Comparison of ENCODE assay signal across 8 cellular contexts in the genomic region with DNA sequence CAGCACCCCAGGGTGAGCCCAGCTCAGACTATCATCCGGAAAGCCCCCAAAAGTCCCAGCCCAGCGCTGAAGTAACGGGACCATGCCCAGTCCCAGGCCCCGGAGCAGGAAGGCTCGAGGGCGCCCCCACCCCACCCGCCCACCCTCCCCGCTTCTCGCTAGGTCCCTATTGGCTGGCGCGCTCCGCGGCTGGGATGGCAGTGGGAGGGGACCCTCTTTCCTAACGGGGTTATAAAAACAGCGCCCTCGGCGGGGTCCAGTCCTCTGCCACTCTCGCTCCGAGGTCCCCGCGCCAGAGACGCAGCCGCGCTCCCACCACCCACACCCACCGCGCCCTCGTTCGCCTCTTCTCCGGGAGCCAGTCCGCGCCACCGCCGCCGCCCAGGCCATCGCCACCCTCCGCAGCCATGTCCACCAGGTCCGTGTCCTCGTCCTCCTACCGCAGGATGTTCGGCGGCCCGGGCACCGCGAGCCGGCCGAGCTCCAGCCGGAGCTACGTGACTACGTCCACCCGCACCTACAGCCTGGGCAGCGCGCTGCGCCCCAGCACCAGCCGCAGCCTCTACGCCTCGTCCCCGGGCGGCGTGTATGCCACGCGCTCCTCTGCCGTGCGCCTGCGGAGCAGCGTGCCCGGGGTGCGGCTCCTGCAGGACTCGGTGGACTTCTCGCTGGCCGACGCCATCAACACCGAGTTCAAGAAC. TPM values are rescaled to one million over a fixed set of nuclear protein-coding genes. Genes with fewer than 3 reads are reported as not detected.
DNase-seq lines count a peak whose midpoint lies in the region; ATAC-seq and TF ChIP-seq lines count a peak whose summit lies in the region.

No MANE protein-coding gene starts in this region.

- peaks cover 20% of the 10 kb centered on the region for H3K27me3 Mint-ChIP-seq in brain

- H3K27ac Mint-ChIP-seq in brain: peak overlapping the region; percentile 91 to 98 (median 94)

- peak; percentile 2 to 3 for TF ChIP-seq CTCF in brain (conservative IDR thresholded peaks at IDR 0.05)

- peaks cover 39% of the 10 kb centered on the region for H3K36me3 Mint-ChIP-seq in brain

- DNase-seq in NCI-H146 (lab: John Stamatoyannopoulos, UW) (peak; percentile 32), NCI-H146 treated with DMSO at 0.1 percent for 48 hours (lab: John Stamatoyannopoulos, UW; ENCODE audit: unreplicated experiment) (no peak), UCSD-AML1 (lab: John Stamatoyannopoulos, UW; ENCODE audit: unreplicated experiment) (peak; percentile 74), iris pigment epithelial cell (ENCODE audit: low read depth) (peak; percentile 86)
- peak; percentile 36 to 45 for DNase-seq in stimulated activated CD4-positive, alpha-beta T cell treated with anti-CD3 and anti-CD28 coated beads, Interleukin-15, amount 100 ng/mL, for 48 hours (ENCODE audit: low read depth in 2 of 2)

- peaks cover 59% of the 10 kb centered on the region for H3K4me1 Mint-ChIP-seq in brain

- peak; percentile 20 for ATAC-seq in HG03457 (IDR thresholded peaks at IDR 0.05; ENCODE audit: unreplicated experiment)
- no peak for ATAC-seq in GM18520 (IDR thresholded peaks at IDR 0.05; ENCODE audit: unreplicated experiment)

- peaks cover 0 to 3% (median 0%) of the 10 kb centered on the region in 5 experiments for H3K9me3 Mint-ChIP-seq in brain

- peak overlapping the region; percentile 88 to 96 (median 94) for H3K4me3 Mint-ChIP-seq in brain

RNA-seq across cellular contexts. Expression of a gene that starts 1.1 kb away (rescaled TPM):
- 290 TPM for polyA plus RNA-seq in brain (ENCODE audit: insufficient read depth, low read depth, low replicate concordance)

RNA-seq across cellular contexts. Expression of a gene that starts 27.7 kb away (rescaled TPM):
- 3.0 TPM for polyA plus RNA-seq in brain (ENCODE audit: insufficient read depth, low read depth, low replicate concordance)
